ENCODE assay signal across 14 cellular contexts in the genomic region with DNA sequence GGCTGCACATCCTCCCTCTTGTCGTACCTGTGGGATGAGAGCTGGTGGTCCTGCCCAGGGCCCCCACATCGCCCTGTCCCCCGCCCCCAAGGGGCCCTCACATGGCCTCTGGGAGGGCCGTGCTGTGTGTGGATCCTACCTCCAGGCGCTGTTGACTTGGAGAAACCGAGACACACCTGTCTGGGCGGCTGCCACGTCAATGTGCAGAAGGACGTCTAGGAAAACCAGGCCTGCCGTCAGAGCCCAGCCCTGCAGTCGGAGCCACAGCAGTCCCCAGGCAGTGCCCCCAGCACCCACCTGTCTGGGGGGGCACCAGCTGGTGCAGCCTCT. TPM values are rescaled to one million over a fixed set of nuclear protein-coding genes. Genes with fewer than 3 reads are reported as not detected.
DNase-seq lines count a peak whose midpoint lies in the region; ATAC-seq, FAIRE-seq and TF ChIP-seq lines count a peak whose summit lies in the region.
"Had no signal": no experiment of that assay in that cellular context is flagged by ENCODE, and none has a peak within 500 bp of the region (broad histone marks: within the 10 kb centered on the region; RNA-seq: fewer than 3 reads in every experiment).

No MANE protein-coding gene starts in this region.

- BruUV-seq in HepG2 (replicated peaks; lab: Mats Ljungman, UMichigan) = no TSS peak

- WGBS in HepG2 (ENCODE audit: low lambda C conversion rate) = 100% methylated on average over 2 of the region's 11 CpGs
- WGBS in right lobe of liver (ENCODE audit: insufficient coverage, low coverage, low lambda C conversion rate, missing lambda C conversion rate) = no CpG with 5 or more reads among the region's 11 CpGs

- H3K4me3 ChIP-seq in HepG2 (replicated peaks in 1 of 3; ENCODE audit: insufficient read depth in 1 of 3, low read depth in 2 of 3, low read length in 3 of 3) = no peak overlapping the region
- no peak overlapping the region for H3K4me3 ChIP-seq in right lobe of liver
- H3K4me3 ChIP-seq in coronary artery = no peak overlapping the region
- H3K4me3 ChIP-seq: A549 had no signal

- H3K36me3 Mint-ChIP-seq in neural crest cell (ENCODE audit: low read depth) = peaks cover 28% of the 10 kb centered on the region

- no peak overlapping the region for H3K9ac ChIP-seq in HepG2 (ENCODE audit: insufficient read depth, low read depth, low read length)

- in situ Hi-C loops in HepG2 (cut with HindIII; ENCODE audit: extremely low pct_ligation_motif_present, low pct_unique_long_range_greater_than_20kb) = no loop called here

- peaks cover 3% of the 10 kb centered on the region; the same call in 1 of the 2 replicates for H4K20me1 ChIP-seq in HepG2 (ENCODE audit: insufficient read depth, low read length)

- no peak for TF ChIP-seq CTCF in HepG2 (CRISPR knock-in tag; IDR thresholded peaks at IDR 0.05)
- TF ChIP-seq CTCF in right lobe of liver (IDR thresholded peaks at IDR 0.05) = no peak
- no peak for TF ChIP-seq CTCF in coronary artery (IDR thresholded peaks at IDR 0.05)
- TF ChIP-seq CTCF in neural crest cell (conservative IDR thresholded peaks at IDR 0.05) = no peak

- H3K4me3 Mint-ChIP-seq in neural crest cell = peak overlapping the region; percentile 23
- H3K4me3 Mint-ChIP-seq: CD14-positive monocyte; CD8-positive, alpha-beta memory T cell had no signal

- TF ChIP-seq POLR2A in HepG2 (IDR thresholded peaks at IDR 0.05; ENCODE audit: insufficient read depth in 1 of 2, low read depth in 2 of 2, low read length in 2 of 2) (no peak), right lobe of liver (IDR thresholded peaks at IDR 0.05) (no peak)

- H3K79me2 ChIP-seq in HepG2 (ENCODE audit: insufficient read depth, low read length) = no peaks in the 10 kb centered on the region

- peaks cover 6% of the 10 kb centered on the region for H3K9me3 Mint-ChIP-seq in neural crest cell
- H3K9me3 Mint-ChIP-seq: CD8-positive, alpha-beta memory T cell had no signal

- ATAC-seq in HepG2 = no peak
- no peak for ATAC-seq in right lobe of liver
- ATAC-seq in HG02759 (IDR thresholded peaks at IDR 0.05; ENCODE audit: unreplicated experiment) = no peak
- no peak for ATAC-seq in HG02623 (IDR thresholded peaks at IDR 0.05; ENCODE audit: unreplicated experiment)
- ATAC-seq: A549 had no signal

- POLR2A ChIA-PET in HepG2 (lab: Yijun Ruan, JAX) = interaction anchor here (0.8 kb wide), 1 partner anchor 48 kb away, joined by 3 read pairs; no protein-coding TSS in a partner anchor

- CTCF ChIA-PET in HepG2 (lab: Yijun Ruan, JAX; ENCODE audit: low intra/inter-chr PET ratio, low total read pairs) = no interaction called here

- intact Hi-C loops in HepG2 (cut with micrococcal nuclease; ENCODE audit: unreplicated experiment) = no loop called here
- intact Hi-C loops in right lobe of liver (cut with DNase I) = no loop called here

- no peaks in the 10 kb centered on the region for H3K4me1 ChIP-seq in HepG2 (ENCODE audit: insufficient read depth, low read length)
- H3K4me1 ChIP-seq in right lobe of liver = no peaks in the 10 kb centered on the region
- H3K4me1 ChIP-seq: A549, Caco-2 had no signal

- H3K27me3 ChIP-seq in HepG2 (ENCODE audit: control insufficient read depth in 1 of 2, insufficient read depth in 2 of 2, low read length in 2 of 2) (no peaks in the 10 kb centered on the region), right lobe of liver (no peaks in the 10 kb centered on the region)

- DNase-seq in HepG2 (ENCODE audit: low spot score) (no peak), right lobe of liver (no peak), coronary artery (ENCODE audit: low spot score) (peak; percentile 70), neural crest cell (ENCODE audit: low read depth, low spot score) (no peak), NCI-H1048 (lab: John Stamatoyannopoulos, UW) (no peak)
- DNase-seq: Caco-2; CD8-positive, alpha-beta memory T cell; GF-D8; HCEC 1CT; IMR-90 had no signal

- H2AFZ ChIP-seq in HepG2 (ENCODE audit: low read length) = no peak overlapping the region

- H3K9me3 ChIP-seq in HepG2 (ENCODE audit: low read length) = no peaks in the 10 kb centered on the region
- H3K9me3 ChIP-seq in right lobe of liver = no peaks in the 10 kb centered on the region
- H3K9me3 ChIP-seq: A549, Caco-2 had no signal

- H3K27me3 Mint-ChIP-seq in neural crest cell (ENCODE audit: low read depth) = no peaks in the 10 kb centered on the region

- no peak for TF ChIP-seq RAD21 in HepG2 (CRISPR knock-in tag; IDR thresholded peaks at IDR 0.05)

- no peak for TF ChIP-seq EP300 in HepG2 (IDR thresholded peaks at IDR 0.05; ENCODE audit: low read depth in 2 of 2, low read length in 2 of 2)
- TF ChIP-seq EP300 in HepG2 (CRISPR knock-in tag; IDR thresholded peaks at IDR 0.05; ENCODE audit: borderline replicate concordance) = no peak

- peaks cover 3% of the 10 kb centered on the region for H3K4me1 Mint-ChIP-seq in neural crest cell
- H3K4me1 Mint-ChIP-seq: CD14-positive monocyte had no signal

- no peak overlapping the region for H3K27ac Mint-ChIP-seq in neural crest cell (ENCODE audit: unreplicated experiment)
- H3K27ac Mint-ChIP-seq: CD14-positive monocyte had no signal

- H3K36me3 ChIP-seq in HepG2 (replicated peaks in 1 of 2; ENCODE audit: control insufficient read depth in 1 of 2, insufficient read depth in 2 of 2, low read length in 2 of 2) (peaks cover 7 to 29% of the 10 kb centered on the region in 2 experiments; a peak in 4 of 5 replicates), right lobe of liver (peaks cover 0 to 35% (median 11%) of the 10 kb centered on the region in 4 donors)

- no peak overlapping the region for H3K4me2 ChIP-seq in HepG2 (ENCODE audit: low read depth, low read length)
- H3K4me2 ChIP-seq: A549 had no signal

- no peak for FAIRE-seq in HepG2 (lab: Jason Lieb, UNC)
- FAIRE-seq: A549 had no signal

- no peak overlapping the region for H3K27ac ChIP-seq in HepG2 (ENCODE audit: extremely low read length, insufficient read depth, low read length)
- no peak overlapping the region for H3K27ac ChIP-seq in right lobe of liver
- H3K27ac ChIP-seq in coronary artery = no peak overlapping the region
- H3K27ac ChIP-seq: A549 had no signal

RNA-seq across cellular contexts. Expression of gene ALG12, which starts 14.2 kb away (rescaled TPM):
- 6.6 and 15.8 TPM in 2 replicates for total RNA-seq in HepG2 (2016; rRNA removed; fragmentation: Illumina TruSeq; extraction: Trizol)
- 1.5 and 3.0 TPM in 2 replicates for total RNA-seq in HepG2 (2016; cell fraction: cytosol; rRNA removed; fragmentation: Illumina TruSeq; extraction: Trizol; ENCODE audit: low read depth)
- 6.8 and 15.6 TPM in 2 replicates for total RNA-seq in HepG2 (2016; cell fraction: insoluble cytoplasmic fraction; rRNA removed; fragmentation: Illumina TruSeq; extraction: Trizol)
- 6.4 and 10.5 TPM in 2 replicates for total RNA-seq in HepG2 (2016; cell fraction: membrane; rRNA removed; fragmentation: Illumina TruSeq; extraction: Trizol)
- total RNA-seq in HepG2 (2016; cell fraction: nucleus; rRNA removed; fragmentation: Illumina TruSeq; extraction: Trizol) = 10.6 and 14.2 TPM in 2 replicates
- polyA plus RNA-seq in HepG2 (2011; rRNA removed) = 7.8 and 9.5 TPM in 2 replicates
- 5.9 and 6.1 TPM in 2 replicates for polyA plus RNA-seq in HepG2 (2011; cell fraction: cytosol; rRNA removed)
- 25.1 and 26.7 TPM in 2 replicates for polyA plus RNA-seq in HepG2 (2011; cell fraction: nucleus; rRNA removed)
- polyA plus RNA-seq in HepG2 (2012) = 9.4 and 10.0 TPM in 2 replicates
- 2.9 and 3.3 TPM in 2 replicates for polyA plus RNA-seq in HepG2 (2016; cell fraction: cytosol; fragmentation: Illumina TruSeq; extraction: Trizol; ENCODE audit: low read depth)
- 6.1 and 6.8 TPM in 2 replicates for polyA plus RNA-seq in HepG2 (2016; cell fraction: insoluble cytoplasmic fraction; fragmentation: Illumina TruSeq; extraction: Trizol; ENCODE audit: low read depth)
- polyA plus RNA-seq in HepG2 (2016; cell fraction: membrane; fragmentation: Illumina TruSeq; extraction: Trizol; ENCODE audit: low read depth) = 5.6 and 6.9 TPM in 2 replicates
- polyA plus RNA-seq in HepG2 (2016; cell fraction: nucleus; fragmentation: Illumina TruSeq; extraction: Trizol; ENCODE audit: insufficient read depth, low read depth) = 26.3 and 30.4 TPM in 2 replicates
- 5.8 and 12.8 TPM in 2 replicates for polyA minus RNA-seq in HepG2 (2011; rRNA and poly(A)+ RNA removed; ENCODE audit: low replicate concordance)
- 5.7 and 7.1 TPM in 2 replicates for polyA minus RNA-seq in HepG2 (2011; cell fraction: cytosol; rRNA and poly(A)+ RNA removed)
- 3.4 and 4.5 TPM in 2 replicates for polyA minus RNA-seq in HepG2 (2011; cell fraction: nucleus; rRNA and poly(A)+ RNA removed)
- 10 to 100 TPM; 15.1 to 19.0 (median 16.6) TPM for total RNA-seq in right lobe of liver
- total RNA-seq in neural crest cell = 21.2 and 24.7 TPM in 2 replicates

RNA-seq across cellular contexts. Expression of gene CRELD2, which starts 14.4 kb away (rescaled TPM):
- total RNA-seq in HepG2 (2016; rRNA removed; fragmentation: Illumina TruSeq; extraction: Trizol) (19.6 and 44.7 TPM in 2 replicates), right lobe of liver (10 to 100 TPM; 26.0 to 56.4 (median 47.8) TPM), neural crest cell (39.6 and 43.8 TPM in 2 replicates)
- 22.4 and 24.2 TPM in 2 replicates for total RNA-seq in HepG2 (2016; cell fraction: cytosol; rRNA removed; fragmentation: Illumina TruSeq; extraction: Trizol; ENCODE audit: low read depth)
- 18.8 and 46.8 TPM in 2 replicates for total RNA-seq in HepG2 (2016; cell fraction: insoluble cytoplasmic fraction; rRNA removed; fragmentation: Illumina TruSeq; extraction: Trizol)
- 27.6 and 29.9 TPM in 2 replicates for total RNA-seq in HepG2 (2016; cell fraction: membrane; rRNA removed; fragmentation: Illumina TruSeq; extraction: Trizol)
- total RNA-seq in HepG2 (2016; cell fraction: nucleus; rRNA removed; fragmentation: Illumina TruSeq; extraction: Trizol) = 35.5 and 40.6 TPM in 2 replicates
- 17.2 and 20.2 TPM in 2 replicates for polyA plus RNA-seq in HepG2 (2011; rRNA removed)
- 16.7 and 25.6 TPM in 2 replicates for polyA plus RNA-seq in HepG2 (2011; cell fraction: cytosol; rRNA removed)
- polyA plus RNA-seq in HepG2 (2011; cell fraction: nucleus; rRNA removed) = 44.2 and 48.8 TPM in 2 replicates
- polyA plus RNA-seq in HepG2 (2012) = 9.4 and 10.2 TPM in 2 replicates
- polyA plus RNA-seq in HepG2 (2016; cell fraction: cytosol; fragmentation: Illumina TruSeq; extraction: Trizol; ENCODE audit: low read depth) = 25.8 and 29.9 TPM in 2 replicates
- 22.7 and 25.1 TPM in 2 replicates for polyA plus RNA-seq in HepG2 (2016; cell fraction: insoluble cytoplasmic fraction; fragmentation: Illumina TruSeq; extraction: Trizol; ENCODE audit: low read depth)
- 26.9 and 27.0 TPM in 2 replicates for polyA plus RNA-seq in HepG2 (2016; cell fraction: membrane; fragmentation: Illumina TruSeq; extraction: Trizol; ENCODE audit: low read depth)
- polyA plus RNA-seq in HepG2 (2016; cell fraction: nucleus; fragmentation: Illumina TruSeq; extraction: Trizol; ENCODE audit: insufficient read depth, low read depth) = 89.1 and 100 TPM in 2 replicates
- 6.9 and 14.7 TPM in 2 replicates for polyA minus RNA-seq in HepG2 (2011; rRNA and poly(A)+ RNA removed; ENCODE audit: low replicate concordance)
- 4.4 and 5.2 TPM in 2 replicates for polyA minus RNA-seq in HepG2 (2011; cell fraction: cytosol; rRNA and poly(A)+ RNA removed)
- polyA minus RNA-seq in HepG2 (2011; cell fraction: nucleus; rRNA and poly(A)+ RNA removed) = 4.5 and 4.7 TPM in 2 replicates

RNA-seq across cellular contexts. Expression of gene ZBED4, which starts 50.4 kb away (rescaled TPM):
- total RNA-seq in HepG2 (2016; rRNA removed; fragmentation: Illumina TruSeq; extraction: Trizol) (9.6 and 11.9 TPM in 2 replicates), right lobe of liver (1 to 10 TPM; 4.1 to 9.3 (median 5.2) TPM), neural crest cell (43.8 and 44.5 TPM in 2 replicates)
- total RNA-seq in HepG2 (2016; cell fraction: cytosol; rRNA removed; fragmentation: Illumina TruSeq; extraction: Trizol; ENCODE audit: low read depth) = 0.91 and 1.3 TPM in 2 replicates
- total RNA-seq in HepG2 (2016; cell fraction: insoluble cytoplasmic fraction; rRNA removed; fragmentation: Illumina TruSeq; extraction: Trizol) = 9.6 and 9.7 TPM in 2 replicates
- 5.5 TPM in 2 replicates for total RNA-seq in HepG2 (2016; cell fraction: membrane; rRNA removed; fragmentation: Illumina TruSeq; extraction: Trizol)
- 8.0 and 9.8 TPM in 2 replicates for total RNA-seq in HepG2 (2016; cell fraction: nucleus; rRNA removed; fragmentation: Illumina TruSeq; extraction: Trizol)
- polyA plus RNA-seq in HepG2 (2011; rRNA removed) = 5.4 and 6.0 TPM in 2 replicates
- 4.8 and 5.6 TPM in 2 replicates for polyA plus RNA-seq in HepG2 (2011; cell fraction: cytosol; rRNA removed)
- polyA plus RNA-seq in HepG2 (2011; cell fraction: nucleus; rRNA removed) = 9.9 and 11.1 TPM in 2 replicates
- 9.9 and 11.2 TPM in 2 replicates for polyA plus RNA-seq in HepG2 (2012)
- polyA plus RNA-seq in HepG2 (2016; cell fraction: cytosol; fragmentation: Illumina TruSeq; extraction: Trizol; ENCODE audit: low read depth) = 0.43 and 0.49 TPM in 2 replicates
- polyA plus RNA-seq in HepG2 (2016; cell fraction: insoluble cytoplasmic fraction; fragmentation: Illumina TruSeq; extraction: Trizol; ENCODE audit: low read depth) = 9.0 and 10.5 TPM in 2 replicates
- polyA plus RNA-seq in HepG2 (2016; cell fraction: membrane; fragmentation: Illumina TruSeq; extraction: Trizol; ENCODE audit: low read depth) = 2.4 and 2.7 TPM in 2 replicates
- polyA plus RNA-seq in HepG2 (2016; cell fraction: nucleus; fragmentation: Illumina TruSeq; extraction: Trizol; ENCODE audit: insufficient read depth, low read depth) = 13.2 and 13.5 TPM in 2 replicates
- 7.8 and 12.8 TPM in 2 replicates for polyA minus RNA-seq in HepG2 (2011; rRNA and poly(A)+ RNA removed; ENCODE audit: low replicate concordance)
- polyA minus RNA-seq in HepG2 (2011; cell fraction: cytosol; rRNA and poly(A)+ RNA removed) = 8.8 and 10.3 TPM in 2 replicates
- polyA minus RNA-seq in HepG2 (2011; cell fraction: nucleus; rRNA and poly(A)+ RNA removed) = 12.1 and 13.2 TPM in 2 replicates

RNA-seq across cellular contexts. Expression of gene PIM3, which starts 56.6 kb away (rescaled TPM):
- total RNA-seq in HepG2 (2016; rRNA removed; fragmentation: Illumina TruSeq; extraction: Trizol) (18.2 and 31.2 TPM in 2 replicates), right lobe of liver (10 to 100 TPM; 26.7 to 64.4 (median 32.8) TPM), neural crest cell (29.9 and 31.0 TPM in 2 replicates)
- 12.4 and 12.6 TPM in 2 replicates for total RNA-seq in HepG2 (2016; cell fraction: cytosol; rRNA removed; fragmentation: Illumina TruSeq; extraction: Trizol; ENCODE audit: low read depth)
- total RNA-seq in HepG2 (2016; cell fraction: insoluble cytoplasmic fraction; rRNA removed; fragmentation: Illumina TruSeq; extraction: Trizol) = 17.3 and 32.7 TPM in 2 replicates
- total RNA-seq in HepG2 (2016; cell fraction: membrane; rRNA removed; fragmentation: Illumina TruSeq; extraction: Trizol) = 27.1 and 31.2 TPM in 2 replicates
- 24.6 and 30.5 TPM in 2 replicates for total RNA-seq in HepG2 (2016; cell fraction: nucleus; rRNA removed; fragmentation: Illumina TruSeq; extraction: Trizol)
- polyA plus RNA-seq in HepG2 (2011; rRNA removed) = 21.6 and 24.1 TPM in 2 replicates
- polyA plus RNA-seq in HepG2 (2011; cell fraction: cytosol; rRNA removed) = 21.4 and 47.8 TPM in 2 replicates
- 121 and 136 TPM in 2 replicates for polyA plus RNA-seq in HepG2 (2011; cell fraction: nucleus; rRNA removed)
- polyA plus RNA-seq in HepG2 (2012) = 22.6 and 36.4 TPM in 2 replicates
- 7.3 and 9.3 TPM in 2 replicates for polyA plus RNA-seq in HepG2 (2016; cell fraction: cytosol; fragmentation: Illumina TruSeq; extraction: Trizol; ENCODE audit: low read depth)
- 21.4 and 25.4 TPM in 2 replicates for polyA plus RNA-seq in HepG2 (2016; cell fraction: insoluble cytoplasmic fraction; fragmentation: Illumina TruSeq; extraction: Trizol; ENCODE audit: low read depth)
- polyA plus RNA-seq in HepG2 (2016; cell fraction: membrane; fragmentation: Illumina TruSeq; extraction: Trizol; ENCODE audit: low read depth) = 17.2 and 17.8 TPM in 2 replicates
- 62.7 and 63.0 TPM in 2 replicates for polyA plus RNA-seq in HepG2 (2016; cell fraction: nucleus; fragmentation: Illumina TruSeq; extraction: Trizol; ENCODE audit: insufficient read depth, low read depth)
- polyA minus RNA-seq in HepG2 (2011; rRNA and poly(A)+ RNA removed; ENCODE audit: low replicate concordance) = 8.8 and 50.3 TPM in 2 replicates
- 23.0 and 37.5 TPM in 2 replicates for polyA minus RNA-seq in HepG2 (2011; cell fraction: cytosol; rRNA and poly(A)+ RNA removed)
- 17.0 and 22.8 TPM in 2 replicates for polyA minus RNA-seq in HepG2 (2011; cell fraction: nucleus; rRNA and poly(A)+ RNA removed)
